Comparison of ENCODE assay signal across 8 cellular contexts in genomic region chr6:125779924-125780539, GRCh38. TPM values are rescaled to one million over a fixed set of nuclear protein-coding genes. Genes with fewer than 3 reads are reported as not detected.
DNase-seq lines count a peak whose midpoint lies in the region; ATAC-seq and TF ChIP-seq lines count a peak whose summit lies in the region.

No MANE protein-coding gene starts in this region.

- H3K4me1 Mint-ChIP-seq in Calu3 (ENCODE audit: low read depth, unreplicated experiment) = peaks cover 27% of the 10 kb centered on the region

- no peaks in the 10 kb centered on the region for H3K27me3 Mint-ChIP-seq in Calu3 (ENCODE audit: unreplicated experiment)

- H3K9me3 ChIP-seq in HUES6 (ENCODE audit: control insufficient read depth, insufficient read depth, low read depth, low read length) (peaks cover 7% of the 10 kb centered on the region), OCI-LY1 (ENCODE audit: low read length) (no peaks in the 10 kb centered on the region)

- peak overlapping the region; percentile 38 for H3K27ac ChIP-seq in HUES6 (ENCODE audit: low read depth, low read length)
- peak overlapping the region; percentile 94 for H3K27ac ChIP-seq in OCI-LY1 (ENCODE audit: low read depth, low read length, poor library complexity, severe bottlenecking)

- peak overlapping the region; percentile 85 for H2AFZ ChIP-seq in OCI-LY1 (ENCODE audit: low read length)

- H3K4me1 ChIP-seq in HUES6 (ENCODE audit: control insufficient read depth, insufficient read depth, low read length) (peaks cover 7% of the 10 kb centered on the region; the same call in 1 of the 2 replicates), OCI-LY1 (ENCODE audit: insufficient read depth, low read length, severe bottlenecking) (peaks cover 38% of the 10 kb centered on the region)

- no peaks in the 10 kb centered on the region for H3K36me3 Mint-ChIP-seq in Calu3 (ENCODE audit: insufficient read depth, unreplicated experiment)

- peak; percentile 79 for ATAC-seq in GM21515 (IDR thresholded peaks at IDR 0.05; ENCODE audit: unreplicated experiment)

- H3F3A ChIP-seq in OCI-LY1 (ENCODE audit: insufficient read depth, low read length) = no peaks in the 10 kb centered on the region

- no peaks in the 10 kb centered on the region for H3K27me3 ChIP-seq in HUES6 (ENCODE audit: control insufficient read depth, insufficient read depth, low read length)
- no peaks in the 10 kb centered on the region for H3K27me3 ChIP-seq in OCI-LY1 (ENCODE audit: insufficient read depth, low read length)

- intact Hi-C loops in Calu3 (cut with micrococcal nuclease; ENCODE audit: unreplicated experiment) = loop anchor here (2.0 kb wide), 1 partner anchor 195 kb away; no protein-coding TSS in a partner anchor

- peak; percentile 75 for DNase-seq in Calu3
- peak; percentile 81 for DNase-seq in activated T-cell treated with anti-CD3 and anti-CD28 coated beads for 24 hours (ENCODE audit: low read depth)
- peak; percentile 93 to 96 for DNase-seq in erythroblast (lab: John Stamatoyannopoulos, UW)
- peak; percentile 85 for DNase-seq in mucosa of gallbladder (ENCODE audit: low spot score)
- DNase-seq in stimulated activated CD8-positive, alpha-beta memory T cell treated with anti-CD3 and anti-CD28 coated beads, Interleukin-4, amount 100 ng/mL, for 1 hour (ENCODE audit: low read depth in 2 of 2, low spot score in 1 of 2) = peak; percentile 67 to 77

- peak overlapping the region; percentile 92 for H3K4me2 ChIP-seq in OCI-LY1 (ENCODE audit: low read length)

- H3K4me3 ChIP-seq in HUES6 (ENCODE audit: low read depth, low read length) (peak overlapping the region; percentile 86), OCI-LY1 (ENCODE audit: low read depth, low read length, poor library complexity, severe bottlenecking) (peak overlapping the region; percentile 92)

- CTCF ChIA-PET in Calu3 (lab: Charles Lee) = interaction anchor here (1.9 kb wide), 1 partner anchor 177 kb away, joined by 14 read pairs; the partner anchor contains the start of gene HINT3

- no peak overlapping the region for H3K4me3 Mint-ChIP-seq in Calu3 (ENCODE audit: low read depth, unreplicated experiment)

- TF ChIP-seq CTCF in Calu3 (IDR thresholded peaks at IDR 0.05; ENCODE audit: unreplicated experiment) = no peak
- no peak for TF ChIP-seq CTCF in OCI-LY1 (IDR thresholded peaks at IDR 0.05; ENCODE audit: low read length)

- peaks cover 23% of the 10 kb centered on the region for H3K79me2 ChIP-seq in OCI-LY1 (ENCODE audit: insufficient read depth, low read length)

- TF ChIP-seq POLR2A in erythroblast (IDR thresholded peaks at IDR 0.05; ENCODE audit: low read length) = no peak

- BruUV-seq in Calu3 (replicated peaks; lab: Mats Ljungman, UMichigan) = no TSS peak

- H3K27ac Mint-ChIP-seq in Calu3 (ENCODE audit: unreplicated experiment) = no peak overlapping the region

- no peaks in the 10 kb centered on the region for H3K36me3 ChIP-seq in HUES6 (ENCODE audit: control insufficient read depth, insufficient read depth, low read length)
- H3K36me3 ChIP-seq in OCI-LY1 (ENCODE audit: insufficient read depth, low read length) = no peaks in the 10 kb centered on the region

- no peaks in the 10 kb centered on the region for H4K20me1 ChIP-seq in OCI-LY1 (ENCODE audit: insufficient read depth, low read length)

- H3K9me3 Mint-ChIP-seq in Calu3 (ENCODE audit: low read depth, unreplicated experiment) = no peaks in the 10 kb centered on the region

- H3K9ac ChIP-seq in HUES6 (ENCODE audit: low read length) = peak overlapping the region; percentile 85
- H3K9ac ChIP-seq in OCI-LY1 (ENCODE audit: low read length) = peak overlapping the region; percentile 90

- H3K9me2 ChIP-seq in OCI-LY1 (ENCODE audit: low read depth, low read length) = no peaks in the 10 kb centered on the region

RNA-seq across cellular contexts. Expression of gene NCOA7, which starts 10.7 kb away (rescaled TPM):
- 97.1 and 102 TPM in 2 replicates for total RNA-seq in Calu3 (2022)
- total RNA-seq in mucosa of gallbladder = 41.9 TPM

RNA-seq across cellular contexts. Expression of gene HEY2, which starts 30.6 kb away (rescaled TPM):
- total RNA-seq in Calu3 (2022) = 0.47 and 0.64 TPM in 2 replicates
- 2.4 TPM for total RNA-seq in mucosa of gallbladder

Comparison
In these comparisons a context has a peak if more than half of its experiments do, and no peak if none do; other contexts are left out.
1. Peak in every context shown above with its lines: DNase-seq, ATAC-seq, H3K4me3 ChIP-seq and H3K27ac ChIP-seq.